1 cellular context compared by ENCODE assay signal in the genomic region with DNA sequence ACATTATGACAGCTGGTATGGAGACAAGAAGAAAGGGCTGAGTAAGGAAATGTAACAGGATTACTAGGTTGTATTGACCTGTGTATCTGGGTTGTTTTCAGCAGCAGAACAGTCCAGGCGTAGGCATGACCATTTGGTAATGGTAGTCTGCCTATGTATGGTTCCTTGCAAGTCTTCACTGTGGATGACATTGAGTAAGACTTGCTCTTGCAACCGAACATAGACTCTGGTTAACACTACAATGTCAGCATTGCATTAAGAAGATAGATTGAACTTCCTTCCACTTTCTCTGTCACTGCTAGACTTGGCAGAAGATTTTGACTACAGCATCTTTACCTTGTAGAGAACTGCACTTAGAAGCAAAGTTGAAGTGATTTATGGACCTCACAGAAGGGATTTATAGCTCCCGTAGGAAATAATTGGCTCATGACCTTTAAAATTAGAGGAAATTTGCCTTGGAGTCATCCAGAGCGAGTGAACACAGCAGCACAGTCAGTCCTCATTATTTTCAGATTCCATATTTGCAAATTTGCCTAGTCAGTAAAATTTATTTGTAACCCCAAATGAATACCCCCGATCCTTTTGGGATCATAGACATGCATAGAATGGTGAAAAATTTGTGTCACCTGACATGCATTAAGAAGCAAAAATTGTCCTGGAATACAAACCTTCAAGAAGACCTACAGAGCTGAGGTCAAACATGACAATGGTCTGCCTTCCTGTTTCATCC.
TF ChIP-seq lines count a peak whose summit lies in the region.

No MANE protein-coding gene starts in this region.

TF ChIP-seq in HepG2, 621 proteins besides CTCF, POLR2A, EP300 and RAD21 (continued from another document):
- TF ChIP-seq MAFK (conservative IDR thresholded peaks at IDR 0.05 in 1 of 2, IDR thresholded peaks at IDR 0.05 in 1 of 2; ENCODE audit: low read length in 2 of 2) (peak; percentile 41 to 78; a peak in 3 of 4 replicates), GATAD1 (CRISPR knock-in tag; IDR thresholded peaks at IDR 0.05) (no peak), MAFF (IDR thresholded peaks at IDR 0.05; ENCODE audit: low read depth, low read length) (peak; percentile 57; the same call in 1 of the 2 replicates)
- TF ChIP-seq, protein P1, sequence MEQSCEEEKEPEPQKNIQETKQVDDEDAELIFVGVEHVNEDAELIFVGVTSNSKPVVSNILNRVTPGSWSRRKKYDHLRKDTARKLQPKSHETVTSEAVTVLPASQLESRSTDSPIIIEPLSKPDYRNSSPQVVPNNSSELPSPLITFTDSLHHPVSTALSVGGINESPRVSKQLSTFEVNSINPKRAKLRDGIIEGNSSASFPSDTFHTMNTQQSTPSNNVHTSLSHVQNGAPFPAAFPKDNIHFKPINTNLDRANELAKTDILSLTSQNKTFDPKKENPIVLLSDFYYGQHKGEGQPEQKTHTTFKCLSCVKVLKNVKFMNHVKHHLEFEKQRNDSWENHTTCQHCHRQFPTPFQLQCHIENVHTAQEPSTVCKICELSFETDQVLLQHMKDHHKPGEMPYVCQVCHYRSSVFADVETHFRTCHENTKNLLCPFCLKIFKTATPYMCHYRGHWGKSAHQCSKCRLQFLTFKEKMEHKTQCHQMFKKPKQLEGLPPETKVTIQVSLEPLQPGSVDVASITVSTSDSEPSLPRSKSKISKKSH (CRISPR knock-in tag; IDR thresholded peaks at IDR 0.05; ENCODE audit: borderline replicate concordance): no peak
